Comparison of ENCODE assay signal across 11 cellular contexts in the genomic region with DNA sequence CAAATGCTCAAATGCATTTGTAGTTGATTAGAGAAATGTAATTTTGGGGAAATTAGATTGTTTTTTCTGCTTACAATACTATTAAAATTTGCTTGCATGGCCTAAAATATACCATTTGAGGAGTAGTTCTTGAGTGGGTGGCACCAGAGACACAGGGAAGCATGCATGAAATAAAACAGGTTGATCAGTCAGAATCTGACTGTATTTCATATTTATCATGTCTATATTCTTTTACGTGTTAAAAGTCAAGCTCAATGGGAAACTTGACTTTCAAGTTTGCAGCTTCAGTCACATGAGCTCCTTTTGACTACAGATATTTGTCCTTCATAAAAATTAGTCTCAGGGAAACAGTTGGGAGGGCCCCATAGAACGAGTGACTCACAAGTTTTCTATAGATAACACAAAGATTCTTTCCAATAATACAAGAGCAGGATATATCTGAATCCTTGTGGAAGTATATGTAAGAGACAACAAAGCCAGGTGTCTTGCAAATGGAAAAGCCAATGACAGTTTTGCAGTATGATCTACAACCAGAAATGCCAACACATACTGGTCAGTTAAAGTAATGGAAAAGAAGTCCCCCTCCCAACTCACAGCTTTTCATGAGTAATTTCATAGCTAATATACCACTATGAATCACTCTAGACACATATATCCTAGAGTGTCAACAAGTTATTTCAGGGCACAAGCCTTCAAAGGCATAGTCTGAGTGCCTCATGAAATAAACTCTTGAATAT. TPM values are rescaled to one million over a fixed set of nuclear protein-coding genes. Genes with fewer than 3 reads are reported as not detected.
A peak's percentile ranks its signal among the peaks of the same experiment; 100 is the strongest.
DNase-seq lines count a peak whose midpoint lies in the region; ATAC-seq, FAIRE-seq and TF ChIP-seq lines count a peak whose summit lies in the region.
"Had no signal": no experiment of that assay in that cellular context is flagged by ENCODE, and none has a peak within 500 bp of the region (broad histone marks: within the 10 kb centered on the region; RNA-seq: fewer than 3 reads in every experiment).

No MANE protein-coding gene starts in this region.

- H3K9me3 ChIP-seq in CD8-positive, alpha-beta memory T cell (ENCODE audit: low read length): no peaks in the 10 kb centered on the region
- no peaks in the 10 kb centered on the region for H3K9me3 ChIP-seq in GM12878 (replicated peaks; ENCODE audit: control insufficient read depth, insufficient read depth, low read length)
- no peaks in the 10 kb centered on the region for H3K9me3 ChIP-seq in naive thymus-derived CD4-positive, alpha-beta T cell (ENCODE audit: control insufficient read depth in 2 of 3, low read length in 3 of 3)
- H3K9me3 ChIP-seq: SJSA1 had no signal

- peaks cover 7 to 27% (median 16%) of the 10 kb centered on the region in 3 donors for H3K4me1 Mint-ChIP-seq in CD8-positive, alpha-beta memory T cell
- peaks cover 3 to 32% (median 21%) of the 10 kb centered on the region in 7 donors for H3K4me1 Mint-ChIP-seq in naive thymus-derived CD4-positive, alpha-beta T cell

- no peak for TF ChIP-seq POLR2A in GM12878 (IDR thresholded peaks at IDR 0.05; ENCODE audit: low read depth, low read length)

- H3K4me3 ChIP-seq in CD8-positive, alpha-beta memory T cell (ENCODE audit: low read length): no peak overlapping the region
- no peak overlapping the region for H3K4me3 ChIP-seq in GM12878
- H3K4me3 ChIP-seq in naive thymus-derived CD4-positive, alpha-beta T cell (ENCODE audit: low read length): no peak overlapping the region
- H3K4me3 ChIP-seq: SJSA1 had no signal

- H3K36me3 ChIP-seq in CD8-positive, alpha-beta memory T cell (ENCODE audit: insufficient read depth, low read length): peaks cover 38% of the 10 kb centered on the region
- H3K36me3 ChIP-seq in GM12878 (ENCODE audit: control insufficient read depth in 2 of 2, insufficient read depth in 2 of 2, low read length in 1 of 2): peaks cover 5 to 40% of the 10 kb centered on the region in 2 experiments
- H3K36me3 ChIP-seq in naive thymus-derived CD4-positive, alpha-beta T cell (ENCODE audit: control insufficient read depth in 2 of 3, insufficient read depth in 3 of 3, low read length in 3 of 3): peaks cover 10 to 62% (median 15%) of the 10 kb centered on the region in 3 experiments

- H3K27me3 Mint-ChIP-seq in CD8-positive, alpha-beta memory T cell: no peaks in the 10 kb centered on the region
- H3K27me3 Mint-ChIP-seq in naive thymus-derived CD4-positive, alpha-beta T cell: no peaks in the 10 kb centered on the region

- FAIRE-seq in GM12878 (lab: Jason Lieb, UNC): no peak
- FAIRE-seq: kidney had no signal

- no peak for TF ChIP-seq RAD21 in GM12878 (IDR thresholded peaks at IDR 0.05; ENCODE audit: insufficient read depth, low read depth, low read length)

- SMC1A ChIA-PET in GM12878 (lab: Charles Lee; ENCODE audit: uncharacterized antibody, unreplicated experiment): interaction anchor here (0.7 to 2.6 kb wide), 20 partner anchors 10 to 364 kb away, joined by 3 to 21 read pairs (median 3); no protein-coding TSS in a partner anchor

- H3K9ac ChIP-seq in GM12878 (ENCODE audit: control insufficient read depth, insufficient read depth, low read length): no peak overlapping the region

- H3K4me2 ChIP-seq in GM12878 (ENCODE audit: control insufficient read depth, insufficient read depth): no peak overlapping the region

- intact Hi-C loops in GM12878 (cut with micrococcal nuclease; ENCODE audit: unreplicated experiment): no loop called here
- intact Hi-C loops in naive thymus-derived CD4-positive, alpha-beta T cell (cut with micrococcal nuclease): no loop called here

- no peaks in the 10 kb centered on the region for H3K79me2 ChIP-seq in GM12878 (ENCODE audit: control insufficient read depth, insufficient read depth, low read length)

- BruUV-seq in GM12878 (replicated peaks; lab: Mats Ljungman, UMichigan): TSS peak; percentile 7

- H3K27ac Mint-ChIP-seq in CD8-positive, alpha-beta memory T cell: peak overlapping the region in 5 of 8 donors; percentile 31 to 66 (median 50)
- H3K27ac Mint-ChIP-seq in naive thymus-derived CD4-positive, alpha-beta T cell: peak overlapping the region in 4 of 9 donors; percentile 22 to 59 (median 24)

- no peaks in the 10 kb centered on the region for H3K9me3 Mint-ChIP-seq in CD8-positive, alpha-beta memory T cell
- peaks cover 0 to 2% (median 0%) of the 10 kb centered on the region in 11 donors for H3K9me3 Mint-ChIP-seq in naive thymus-derived CD4-positive, alpha-beta T cell

- DNase-seq in CD8-positive, alpha-beta memory T cell: no peak
- DNase-seq in HPDE6-E6E7 (ENCODE audit: extremely low spot score): peak; percentile 79
- no peak for DNase-seq in GM12878 (ENCODE audit: low read depth, low spot score)
- DNase-seq in naive thymus-derived CD4-positive, alpha-beta T cell: no peak
- no peak for DNase-seq in NCI-H345 (lab: John Stamatoyannopoulos, UW)
- no peak for DNase-seq in activated effector memory CD4-positive, alpha-beta T cell treated with Interleukin-2 at 50 U/mL for 16 hours
- DNase-seq: H7, kidney had no signal

- 5% methylated on average over 2 of the region's 2 CpGs for WGBS in GM12878 (ENCODE audit: insufficient coverage, insufficient replicate concordance, low lambda C conversion rate, missing lambda C conversion rate)

- no peak overlapping the region for H3K4me3 Mint-ChIP-seq in CD8-positive, alpha-beta memory T cell
- H3K4me3 Mint-ChIP-seq in naive thymus-derived CD4-positive, alpha-beta T cell: no peak overlapping the region

- H3K4me1 ChIP-seq in CD8-positive, alpha-beta memory T cell (ENCODE audit: insufficient read depth, low read length): no peaks in the 10 kb centered on the region
- H3K4me1 ChIP-seq in GM12878 (ENCODE audit: control insufficient read depth, insufficient read depth, low read length): peaks cover 8% of the 10 kb centered on the region
- no peaks in the 10 kb centered on the region for H3K4me1 ChIP-seq in naive thymus-derived CD4-positive, alpha-beta T cell (ENCODE audit: control insufficient read depth in 2 of 2, insufficient read depth in 2 of 2, low read length in 2 of 2)
- H3K4me1 ChIP-seq: SJSA1 had no signal

- RAD21 ChIA-PET in GM12878 (lab: Charles Lee; ENCODE audit: unreplicated experiment): interaction anchor here (0.7 to 2.6 kb wide), 14 partner anchors 10 to 266 kb away, joined by 3 to 21 read pairs (median 4); no protein-coding TSS in a partner anchor

- no peak for TF ChIP-seq EP300 in GM12878 (IDR thresholded peaks at IDR 0.05; ENCODE audit: borderline replicate concordance in 1 of 2, control insufficient read depth in 1 of 2, low read depth in 2 of 2, low read length in 2 of 2)

- H3K36me3 Mint-ChIP-seq in CD8-positive, alpha-beta memory T cell: peaks cover 0 to 81% (median 26%) of the 10 kb centered on the region in 3 donors
- H3K36me3 Mint-ChIP-seq in naive thymus-derived CD4-positive, alpha-beta T cell: peaks cover 9 to 47% (median 31%) of the 10 kb centered on the region in 5 donors

- no peaks in the 10 kb centered on the region for H3K27me3 ChIP-seq in CD8-positive, alpha-beta memory T cell (ENCODE audit: insufficient read depth, low read length, poor library complexity, severe bottlenecking)
- no peaks in the 10 kb centered on the region for H3K27me3 ChIP-seq in GM12878 (replicated peaks in 1 of 2; ENCODE audit: control insufficient read depth in 2 of 2, insufficient read depth in 2 of 2, low read length in 1 of 2)
- H3K27me3 ChIP-seq in naive thymus-derived CD4-positive, alpha-beta T cell (ENCODE audit: control insufficient read depth in 2 of 2, insufficient read depth in 2 of 2, low read length in 2 of 2): no peaks in the 10 kb centered on the region
- H3K27me3 ChIP-seq: SJSA1 had no signal

- ATAC-seq in GM12878 (peak; percentile 60), GM21515 (IDR thresholded peaks at IDR 0.05; ENCODE audit: unreplicated experiment) (no peak), HG02763 (IDR thresholded peaks at IDR 0.05; ENCODE audit: unreplicated experiment) (no peak)
- peak; percentile 42 for ATAC-seq in naive thymus-derived CD4-positive, alpha-beta T cell

- H4K20me1 ChIP-seq in GM12878 (ENCODE audit: control insufficient read depth, insufficient read depth): no peaks in the 10 kb centered on the region

- POLR2A ChIA-PET in CD8-positive, alpha-beta memory T cell (lab: Charles Lee): interaction anchor here (0.6 to 0.7 kb wide), 2 partner anchors 95 to 780 kb away, joined by 3 to 10 read pairs; no protein-coding TSS in a partner anchor
- POLR2A ChIA-PET in GM12878 (lab: Charles Lee): interaction anchor here (0.7 to 2.1 kb wide), 9 partner anchors 9 to 114 kb away, joined by 3 to 10 read pairs (median 4); no protein-coding TSS in a partner anchor
- POLR2A ChIA-PET in naive thymus-derived CD4-positive, alpha-beta T cell (lab: Charles Lee): interaction anchor here (1.3 to 1.8 kb wide), 2 partner anchors 41 to 96 kb away, joined by 6 read pairs; no protein-coding TSS in a partner anchor

- in situ Hi-C loops in GM12878 (cut with MboI): no loop called here

- no peak overlapping the region for H2AFZ ChIP-seq in GM12878 (ENCODE audit: control insufficient read depth, low read depth, low read length)

- CTCF ChIA-PET in CD8-positive, alpha-beta memory T cell (lab: Charles Lee): interaction anchor here (1.5 kb wide), 1 partner anchor 47 kb away, joined by 3 read pairs; no protein-coding TSS in a partner anchor
- CTCF ChIA-PET in GM12878 (lab: Yijun Ruan, JAX): interaction anchor here (0.6 to 4.0 kb wide), 11 partner anchors 10 to 266 kb away, joined by 3 to 18 read pairs (median 5); no protein-coding TSS in a partner anchor
- CTCF ChIA-PET in naive thymus-derived CD4-positive, alpha-beta T cell (lab: Charles Lee): no interaction called here

- no peak overlapping the region for H3K27ac ChIP-seq in CD8-positive, alpha-beta memory T cell (ENCODE audit: low read depth, low read length)
- H3K27ac ChIP-seq in GM12878 (ENCODE audit: control insufficient read depth, insufficient read depth): peak overlapping the region; percentile 4
- no peak overlapping the region for H3K27ac ChIP-seq in naive thymus-derived CD4-positive, alpha-beta T cell (ENCODE audit: low read depth, low read length)
- H3K27ac ChIP-seq: SJSA1 had no signal

- TF ChIP-seq CTCF in GM12878 (IDR thresholded peaks at IDR 0.05 in 2 of 3, conservative IDR thresholded peaks at IDR 0.05 in 1 of 3; ENCODE audit: control insufficient read depth in 2 of 3, extremely low read depth in 1 of 3, insufficient read depth in 1 of 3, low read depth in 3 of 3, low read length in 3 of 3): no peak

RNA-seq across cellular contexts. Expression of a gene that starts 42.2 kb away (rescaled TPM):
- total RNA-seq in CD8-positive, alpha-beta memory T cell: 1 to 10 TPM; 2.5 to 2.9 TPM
- polyA plus RNA-seq in CD8-positive, alpha-beta memory T cell: 0.17 TPM
- 4.0 and 4.3 TPM in 2 replicates for total RNA-seq in GM12878 (2013; cell fraction: nucleolus; rRNA removed)
- total RNA-seq in GM12878 (2014; rRNA removed): 2.6 and 3.6 TPM in 2 replicates
- 0.63 and 0.69 TPM in 2 replicates for total RNA-seq in GM12878 (2014; rRNA removed; fragmentation: Illumina TruSeq; extraction: Trizol)
- 3.2 and 3.7 TPM in 2 replicates for total RNA-seq in GM12878 (2021)
- polyA plus RNA-seq in GM12878 (2011; ENCODE audit: low read depth): 0.80 TPM
- polyA plus RNA-seq in GM12878 (2011; rRNA removed): 0.69 and 0.87 TPM in 2 replicates
- 0.60 and 0.99 TPM in 2 replicates for polyA plus RNA-seq in GM12878 (2011; cell fraction: cytosol; rRNA removed)
- polyA plus RNA-seq in GM12878 (2011; cell fraction: nucleus; rRNA removed): 12.2 and 15.8 TPM in 2 replicates
- 2.5 and 2.6 TPM in 2 replicates for polyA plus RNA-seq in GM12878 (2012)
- polyA plus RNA-seq in GM12878 (2014; fragmentation: Illumina TruSeq; extraction: Trizol): 1.3 and 1.9 TPM in 2 replicates
- polyA plus RNA-seq in GM12878 (2014; fragmentation: Nextera tagmentation; extraction: Ambion mirVana): under 1 TPM in 1 of 2 experiments, not detected in 1; 0.26 TPM
- 5.0 and 5.4 TPM in 2 replicates for polyA plus RNA-seq in GM12878 (2014; rRNA removed)
- 1 to 10 TPM; 1.7 to 3.3 TPM for polyA plus RNA-seq in GM12878 (2016; fragmentation: Nextera tagmentation; extraction: Ambion mirVana)
- polyA minus RNA-seq in GM12878 (2011; rRNA and poly(A)+ RNA removed): 0.72 and 1.2 TPM in 2 replicates
- not detected in 2 replicates for polyA minus RNA-seq in GM12878 (2011; cell fraction: cytosol; rRNA and poly(A)+ RNA removed)
- polyA minus RNA-seq in GM12878 (2011; cell fraction: nucleus; rRNA and poly(A)+ RNA removed): 1.6 and 2.0 TPM in 2 replicates
- 1 to 10 TPM; 1.4 to 3.1 (median 1.7) TPM for total RNA-seq in naive thymus-derived CD4-positive, alpha-beta T cell
- polyA plus RNA-seq in naive thymus-derived CD4-positive, alpha-beta T cell: under 1 TPM; 0.15 to 0.35 TPM

Comparison
In these comparisons a context has a peak if more than half of its experiments do, and no peak if none do; other contexts are left out.
1. ATAC-seq: peak in GM12878 (single experiment) and naive thymus-derived CD4-positive, alpha-beta T cell (single experiment); none in GM21515 (single experiment) and HG02763 (single experiment).